1 cellular context compared by ENCODE assay signal in genomic region chr2:127421116-127421800, GRCh38.
TF ChIP-seq lines count a peak whose summit lies in the region.

No MANE protein-coding gene starts in this region.

TF ChIP-seq in H1, 55 proteins besides CTCF, POLR2A, EP300 and RAD21:
- TF ChIP-seq CHD2 (IDR thresholded peaks at IDR 0.05; ENCODE audit: low read length) (no peak), EGR1 (IDR thresholded peaks at IDR 0.05; ENCODE audit: borderline replicate concordance, low read depth, low read length) (no peak)
